Comparison of ENCODE assay signal across 8 cellular contexts in genomic region chr2:1854747-1855146, GRCh38.
DNase-seq lines count a peak whose midpoint lies in the region; ATAC-seq and TF ChIP-seq lines count a peak whose summit lies in the region.

No MANE protein-coding gene starts in this region.

- no peak overlapping the region for H3K4me3 ChIP-seq in breast epithelium
- no peak overlapping the region for H3K4me3 ChIP-seq in osteoblast (ENCODE audit: insufficient read depth, low read length)

- no peak overlapping the region for H3K27ac ChIP-seq in breast epithelium
- no peak overlapping the region for H3K27ac ChIP-seq in osteoblast (ENCODE audit: low read depth, low read length)

- BruUV-seq in MCF 10A (replicated peaks; lab: Mats Ljungman, UMichigan), result no TSS peak

- TF ChIP-seq CTCF in MCF 10A (IDR thresholded peaks at IDR 0.05; ENCODE audit: unreplicated experiment) (peak; percentile 35), breast epithelium (IDR thresholded peaks at IDR 0.05) (no peak), osteoblast (IDR thresholded peaks at IDR 0.05; ENCODE audit: extremely low read depth, low read depth, low read length) (peak; percentile 51)

- H3K79me2 ChIP-seq in osteoblast (ENCODE audit: insufficient read depth, low read length), result no peaks in the 10 kb centered on the region

- H3K4me2 ChIP-seq in osteoblast (ENCODE audit: insufficient read depth, low read length), result peak overlapping the region; percentile 56

- H3K36me3 Mint-ChIP-seq in MCF 10A (ENCODE audit: insufficient read depth, unreplicated experiment), result no peaks in the 10 kb centered on the region

- CTCF ChIA-PET in MCF 10A (lab: Yijun Ruan, JAX), result interaction anchor here (0.7 to 1.5 kb wide), 5 partner anchors 9 to 1039 kb away, joined by 3 to 6 read pairs (median 3); no protein-coding TSS in a partner anchor

- POLR2A ChIA-PET in MCF 10A (lab: Yijun Ruan, JAX), result no interaction called here

- H3K9me3 ChIP-seq in breast epithelium (no peaks in the 10 kb centered on the region), osteoblast (ENCODE audit: low read depth, low read length) (no peaks in the 10 kb centered on the region)

- no peaks in the 10 kb centered on the region for H3K4me1 ChIP-seq in breast epithelium
- no peaks in the 10 kb centered on the region for H3K4me1 ChIP-seq in osteoblast (ENCODE audit: insufficient read depth, low read length)

- DNase-seq in MCF 10A (ENCODE audit: unreplicated experiment) (peak; percentile 31), breast epithelium (ENCODE audit: low spot score in 2 of 2) (no peak), RPMI7951 (ENCODE audit: low read depth) (peak; percentile 54), foreskin melanocyte (peak; percentile 25), osteoblast (ENCODE audit: insufficient read length, low spot score, missing footprints) (peak; percentile 91), NCI-H1092 treated with DMSO at 0.1 percent for 48 hours (lab: John Stamatoyannopoulos, UW) (no peak), activated gamma-delta T cell (lab: John Stamatoyannopoulos, UW) (no peak), left lobe of liver (ENCODE audit: low spot score) (no peak)

- no peak for ATAC-seq in left lobe of liver

- H3K4me3 Mint-ChIP-seq in MCF 10A (ENCODE audit: unreplicated experiment), result no peak overlapping the region

- H4K20me1 ChIP-seq in osteoblast (ENCODE audit: insufficient read depth, low read length), result no peaks in the 10 kb centered on the region

- H3K4me1 Mint-ChIP-seq in MCF 10A (ENCODE audit: insufficient read depth, unreplicated experiment), result no peaks in the 10 kb centered on the region

- H3K36me3 ChIP-seq in breast epithelium (no peaks in the 10 kb centered on the region), osteoblast (ENCODE audit: insufficient read depth, low read length) (no peaks in the 10 kb centered on the region)

- intact Hi-C loops in MCF 10A (cut with micrococcal nuclease), result loop anchor here (5.0 to 10.0 kb wide), 2 partner anchors 1450 to 1798 kb away; no protein-coding TSS in a partner anchor
- intact Hi-C loops in breast epithelium (cut with DNase I; ENCODE audit: low total_unique reads), result no loop called here

- no peaks in the 10 kb centered on the region for H3K9me3 Mint-ChIP-seq in MCF 10A (ENCODE audit: unreplicated experiment)

- H2AFZ ChIP-seq in osteoblast (ENCODE audit: low read length), result no peak overlapping the region

- peaks cover 50% of the 10 kb centered on the region for H3K27me3 Mint-ChIP-seq in MCF 10A (ENCODE audit: insufficient read depth, unreplicated experiment)

- no peak for TF ChIP-seq POLR2A in breast epithelium (IDR thresholded peaks at IDR 0.05)

- H3K27ac Mint-ChIP-seq in MCF 10A (ENCODE audit: low read depth, unreplicated experiment), result no peak overlapping the region

- peaks cover 0 to 48% of the 10 kb centered on the region in 2 donors for H3K27me3 ChIP-seq in breast epithelium
- H3K27me3 ChIP-seq in osteoblast (ENCODE audit: insufficient read depth, low read length), result peaks cover 35% of the 10 kb centered on the region

Comparison
In these comparisons a context has a peak if more than half of its experiments do, and no peak if none do; other contexts are left out.
1. DNase-seq: peak in MCF 10A (single experiment), RPMI7951 (single experiment), foreskin melanocyte (single experiment) and osteoblast (single experiment); none in breast epithelium (0 of 2), NCI-H1092 treated with DMSO at 0.1 percent for 48 hours (single experiment), activated gamma-delta T cell (single experiment) and left lobe of liver (single experiment).
2. CTCF ChIP-seq: peak in MCF 10A (single experiment) and osteoblast (single experiment); none in breast epithelium (0 of 3).